22 cellular contexts compared by ENCODE assay signal in the genomic region with DNA sequence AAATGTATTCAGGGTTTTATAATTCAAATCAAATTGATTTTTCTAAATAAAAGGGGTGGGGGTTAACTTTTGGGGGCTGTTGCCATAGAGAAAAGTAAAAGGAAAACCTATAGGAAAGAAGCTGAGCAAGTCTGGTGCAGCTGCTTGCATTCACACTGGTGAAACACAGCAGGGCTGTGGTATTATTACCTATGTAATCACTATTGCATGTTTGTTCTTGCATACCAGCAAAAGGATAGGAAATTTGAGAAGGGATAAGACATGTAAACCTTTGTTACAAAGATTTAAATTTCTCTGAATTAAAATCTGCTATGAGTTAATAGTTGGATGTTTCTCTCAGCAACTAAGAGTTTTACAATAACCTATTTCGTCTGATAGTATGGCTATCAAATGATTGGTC.
"Had no signal": no experiment of that assay in that cellular context is flagged by ENCODE, and none has a peak within 500 bp of the region (broad histone marks: within the 10 kb centered on the region; RNA-seq: fewer than 3 reads in every experiment).

No MANE protein-coding gene starts in this region.

- DNase-seq: activated CD4-positive, alpha-beta T cell treated with anti-CD3 and anti-CD28 coated beads for 4 hours; activated CD4-positive, alpha-beta T cell treated with anti-CD3 and anti-CD28 coated beads, Interleukin-2, amount 50 U/mL, for 4 hours; activated effector memory CD4-positive, alpha-beta T cell treated with anti-CD3 and anti-CD28 coated beads, Interleukin-2, amount 50 U/mL, for 16 hours; activated naive CD4-positive, alpha-beta T cell treated with anti-CD3 and anti-CD28 coated beads for 36 hours; activated naive CD8-positive, alpha-beta T cell treated with anti-CD3 and anti-CD28 coated beads, Interleukin-2, amount 10 ng/mL, durations not matched to agents 7 days and 5 days; amniotic stem cell; central memory CD4-positive, alpha-beta T cell; effector CD8-positive, alpha-beta T cell; hippocampal formation; kidney; left colon; naive B cell; nephron progenitor cell; ovary; right lobe of liver; stimulated activated CD4-positive, alpha-beta T cell treated with anti-CD3 and anti-CD28 coated beads, Interleukin-4, amount 100 ng/mL, for 24 hours; stimulated activated naive CD8-positive, alpha-beta T cell treated with anti-CD3 and anti-CD28 coated beads, Interleukin-15, amount 100 ng/mL, for 72 hours; substantia nigra; T-helper 9 cell; uterus had no signal

- H3K4me3 ChIP-seq: gastroesophageal sphincter, ovary, right lobe of liver, uterus had no signal

- ATAC-seq: gastroesophageal sphincter; left colon; right lobe of liver; stimulated activated effector memory CD8-positive, alpha-beta T cell treated with anti-CD3 and anti-CD28 coated beads, Interleukin-12 subunit alpha, Interleukin-12 subunit beta, amount 100 ng/mL, for 72 hours; stimulated activated naive CD8-positive, alpha-beta T cell treated with anti-CD3 and anti-CD28 coated beads, Interleukin-15, amount 100 ng/mL, for 72 hours had no signal
